In the genomic region with DNA sequence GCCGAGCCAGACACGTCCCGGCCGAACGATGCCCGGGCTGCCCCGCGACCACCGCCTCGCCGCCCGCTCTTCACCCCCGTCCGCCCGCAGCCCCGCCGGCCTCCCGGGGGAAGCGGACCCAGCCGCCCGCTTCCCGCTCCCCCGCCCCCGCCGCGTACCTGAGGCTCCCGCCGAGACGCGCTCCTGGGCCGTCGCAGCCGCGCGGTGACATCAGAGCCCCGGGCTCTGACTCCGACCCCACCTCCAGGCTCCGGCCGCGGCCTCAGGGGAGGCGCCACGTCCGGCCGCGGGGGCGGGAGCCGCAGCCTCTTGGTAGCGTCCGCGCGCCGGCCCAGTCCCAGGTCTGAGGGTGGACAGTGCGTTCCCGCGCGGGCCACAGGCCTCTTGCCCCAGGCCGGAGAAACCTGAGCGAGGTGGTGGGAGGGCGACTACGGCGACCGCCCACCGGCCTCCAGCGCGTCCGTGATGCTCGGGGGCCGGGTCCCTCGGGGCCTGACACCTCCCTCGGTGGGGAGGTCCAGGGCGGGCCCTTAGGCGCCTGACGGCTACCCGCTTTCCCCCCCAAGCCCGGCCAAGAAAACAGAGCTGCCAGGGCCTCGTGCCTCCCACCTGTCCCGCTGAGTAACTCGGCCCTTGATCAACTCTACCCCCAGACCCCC, we compare ENCODE assay signal across 8 cellular contexts. TPM values are rescaled to one million over a fixed set of nuclear protein-coding genes. Genes with fewer than 3 reads are reported as not detected.
DNase-seq lines count a peak whose midpoint lies in the region; ATAC-seq, FAIRE-seq and TF ChIP-seq lines count a peak whose summit lies in the region.

Gene SHROOM1, minus strand, starts transcription at position 212 of the 659 bp plus-strand sequence. CDS start 4,507 bp downstream, outside the sequence.

- peaks cover 0 to 58% (median 0%) of the 10 kb centered on the region in 3 donors for H3K27me3 ChIP-seq in stomach

- in situ Hi-C loops in GM18951 (cut with MboI; ENCODE audit: low sequenced_read_pairs, unreplicated experiment), result loop anchor here (25.0 kb wide), 1 partner anchor 443 kb away; no protein-coding TSS in a partner anchor

- peak within 1 kb of the TSS; percentile 74 to 83 (median 79) for H3K4me3 ChIP-seq in stomach

- TF ChIP-seq POLR2A in GM18951 (IDR thresholded peaks at IDR 0.05; ENCODE audit: extremely low read depth, insufficient read depth, insufficient read length) (peak; percentile 50), stomach (IDR thresholded peaks at IDR 0.05) (no peak)

- peaks cover 0 to 10% (median 4%) of the 10 kb centered on the region in 4 donors for H3K36me3 ChIP-seq in stomach

- ATAC-seq in HG03064 (IDR thresholded peaks at IDR 0.05; ENCODE audit: low read depth, unreplicated experiment), result peak; percentile 75

- H3K9me3 ChIP-seq in stomach, result no peaks in the 10 kb centered on the region

- peak; percentile 70 for DNase-seq in COR-L47 (lab: John Stamatoyannopoulos, UW)
- peak; percentile 60 for DNase-seq in OCI-M1 (lab: John Stamatoyannopoulos, UW)
- DNase-seq in caudate nucleus (lab: John Stamatoyannopoulos, UW), result peak in 9 of 61 donors; percentile 12 to 51 (median 38)
- DNase-seq in kidney glomerular epithelial cell (lab: John Stamatoyannopoulos, UW), result peak; percentile 34
- DNase-seq in stomach, result peak; percentile 80
- no peak for DNase-seq in D721Med (ENCODE audit: insufficient read length, low spot score)

- 3 to 10% (median 3%) methylated on average over 19 to 78 of the region's 78 CpGs for WGBS in stomach, 5 donors

- peaks cover 8 to 48% (median 30%) of the 10 kb centered on the region in 4 donors for H3K4me1 ChIP-seq in stomach

- TF ChIP-seq CTCF in stomach (IDR thresholded peaks at IDR 0.05) (no peak), D721Med (IDR thresholded peaks at IDR 0.05; ENCODE audit: insufficient read depth, missing control alignments) (no peak)

- intact Hi-C loops in stomach (cut with DNase I; ENCODE audit: low total_unique reads), result no loop called here

- peak within 1 kb of the TSS; percentile 85 for H3K27ac ChIP-seq in caudate nucleus (ENCODE audit: low read depth, low read length)
- H3K27ac ChIP-seq in stomach, result peak within 1 kb of the TSS; percentile 87 to 92 (median 90)

- TF ChIP-seq EP300 in stomach (IDR thresholded peaks at IDR 0.05), result no peak

- FAIRE-seq in D721Med (lab: Jason Lieb, UNC), result no peak

RNA-seq across cellular contexts. Expression of gene SHROOM1, which starts in this region (rescaled TPM):
- 100 to 1,000 TPM in 1 of 5 donors, 10 to 100 TPM in 3, 1 to 10 TPM in 1; 5.3 to 264 (median 48.7) TPM for total RNA-seq in stomach
- polyA plus RNA-seq in stomach, result 10 to 100 TPM in 1 of 3 donors, 1 to 10 TPM in 2; 7.5 to 12.8 (median 9.6) TPM
